Comparison of ENCODE assay signal across 24 cellular contexts in the genomic region with DNA sequence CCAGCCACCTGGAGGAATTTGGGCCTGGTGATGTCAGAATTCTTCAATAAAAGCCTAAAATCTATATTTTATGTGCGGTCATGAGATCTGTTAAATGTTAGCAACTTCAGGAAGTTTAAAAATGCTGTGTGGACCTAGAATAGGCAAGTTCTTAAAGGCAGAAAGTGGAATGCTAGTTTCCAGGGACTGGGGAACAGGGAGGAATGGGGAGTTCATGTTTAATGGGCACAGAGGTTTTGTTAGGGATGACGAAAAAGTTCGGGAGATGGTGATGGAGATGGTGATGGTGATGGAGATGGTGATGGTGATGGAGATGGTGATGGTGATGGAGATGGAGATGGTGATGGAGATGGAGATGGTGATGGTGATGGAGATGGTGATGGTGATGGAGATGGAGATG.
"Had no signal": no experiment of that assay in that cellular context is flagged by ENCODE, and none has a peak within 500 bp of the region (broad histone marks: within the 10 kb centered on the region; RNA-seq: fewer than 3 reads in every experiment).

No MANE protein-coding gene starts in this region.

- H3K4me3 ChIP-seq: breast epithelium, Peyer's patch, SJCRH30 had no signal

- H3K4me3 Mint-ChIP-seq: activated B cell treated with CpG ODN at 0.5 μM for 24 hours; activated naive CD4-positive, alpha-beta T cell treated with anti-CD3 and anti-CD28 coated beads, Interleukin-2, amount 10 ng/mL, durations not matched to agents 7 days and 5 days; activated naive CD8-positive, alpha-beta T cell treated with anti-CD3 and anti-CD28 coated beads for 36 hours; activated T-helper 17 cell treated with anti-CD3 and anti-CD28 coated beads, Interleukin-2, amount 50 U/mL, for 72 hours had no signal

- H3K4me2 ChIP-seq: SK-N-SH had no signal

- DNase-seq: activated B cell treated with CpG ODN at 0.5 μM for 24 hours; activated CD4-positive, alpha-beta T cell treated with anti-CD3 and anti-CD28 coated beads for 1 hour; activated CD4-positive, alpha-beta T cell treated with anti-CD3 and anti-CD28 coated beads, Interleukin-2, amount 50 U/mL, for 1 hour; activated gamma-delta T cell treated with Interleukin-2 at 50 U/mL for 16 hours; activated naive CD8-positive, alpha-beta T cell treated with anti-CD3 and anti-CD28 coated beads for 36 hours; activated T-cell treated with anti-CD3 and anti-CD28 coated beads for 4 hours; aorta; caudate nucleus; NCI-H1105 treated with DMSO at 0.1 percent for 48 hours; NCI-H1436 treated with DMSO at 0.1 percent for 48 hours; NCI-H187; NCI-H2081 treated with DMSO at 0.1 percent for 48 hours; NCI-H446; NCI-H524; Peyer's patch; Right ventricle myocardium superior; SJCRH30; SK-N-SH; T1000 had no signal

- FAIRE-seq: TTC549 had no signal

- H3K27ac ChIP-seq: breast epithelium, Peyer's patch, RWPE1, SJCRH30 had no signal

- H3K27me3 Mint-ChIP-seq: activated B cell treated with CpG ODN at 0.5 μM for 24 hours; activated naive CD4-positive, alpha-beta T cell treated with anti-CD3 and anti-CD28 coated beads, Interleukin-2, amount 10 ng/mL, durations not matched to agents 7 days and 5 days; activated naive CD8-positive, alpha-beta T cell treated with anti-CD3 and anti-CD28 coated beads for 36 hours; activated T-helper 17 cell treated with anti-CD3 and anti-CD28 coated beads, Interleukin-2, amount 50 U/mL, for 72 hours had no signal

- H3K27ac Mint-ChIP-seq: activated B cell treated with CpG ODN at 0.5 μM for 24 hours; activated naive CD4-positive, alpha-beta T cell treated with anti-CD3 and anti-CD28 coated beads, Interleukin-2, amount 10 ng/mL, durations not matched to agents 7 days and 5 days; activated naive CD8-positive, alpha-beta T cell treated with anti-CD3 and anti-CD28 coated beads for 36 hours; activated T-helper 17 cell treated with anti-CD3 and anti-CD28 coated beads, Interleukin-2, amount 50 U/mL, for 72 hours had no signal

- H3K9me3 Mint-ChIP-seq: activated T-helper 17 cell treated with anti-CD3 and anti-CD28 coated beads, Interleukin-2, amount 50 U/mL, for 72 hours had no signal

- H3K36me3 ChIP-seq: breast epithelium had no signal

- H3K4me1 Mint-ChIP-seq: activated B cell treated with CpG ODN at 0.5 μM for 24 hours; activated naive CD8-positive, alpha-beta T cell treated with anti-CD3 and anti-CD28 coated beads for 36 hours; activated T-helper 17 cell treated with anti-CD3 and anti-CD28 coated beads, Interleukin-2, amount 50 U/mL, for 72 hours had no signal

- H3K9ac ChIP-seq: SK-N-SH had no signal

- H3K9me3 ChIP-seq: breast epithelium, Peyer's patch, SJCRH30, SK-N-SH had no signal

- H3K27me3 ChIP-seq: breast epithelium, Peyer's patch, SJCRH30 had no signal

- H3K4me1 ChIP-seq: breast epithelium, Peyer's patch, SJCRH30 had no signal
